22 cellular contexts compared by ENCODE assay signal in the genomic region with DNA sequence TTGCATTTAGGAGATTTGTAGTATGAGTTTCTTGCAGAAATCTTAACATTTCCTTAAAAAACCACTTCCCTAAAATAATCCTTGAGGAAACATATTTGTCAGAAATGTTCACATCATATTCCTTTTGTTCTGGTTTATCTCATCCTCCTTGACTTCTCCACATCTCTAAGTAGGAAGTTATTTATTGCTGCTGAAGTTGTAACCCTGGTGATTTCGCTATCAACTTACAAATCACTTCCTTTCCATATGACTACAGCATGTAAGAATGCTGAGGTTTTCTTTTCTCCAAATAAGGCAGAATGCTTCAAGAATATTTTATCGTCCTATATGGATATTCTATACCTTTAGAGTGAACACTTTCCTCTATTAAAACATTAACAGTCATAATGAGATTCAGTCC.
A peak's percentile ranks its signal among the peaks of the same experiment; 100 is the strongest.
DNase-seq lines count a peak whose midpoint lies in the region; FAIRE-seq and TF ChIP-seq lines count a peak whose summit lies in the region.
"Had no signal": no experiment of that assay in that cellular context is flagged by ENCODE, and none has a peak within 500 bp of the region (broad histone marks: within the 10 kb centered on the region; RNA-seq: fewer than 3 reads in every experiment).

No MANE protein-coding gene starts in this region.

- in situ Hi-C loops in astrocyte of the spinal cord (cut with HindIII; ENCODE audit: low sequenced_read_pairs), result no loop called here

- no peak overlapping the region for H3K4me3 ChIP-seq in astrocyte of the spinal cord (ENCODE audit: low read depth, low read length)
- H3K4me3 ChIP-seq: left lung, Peyer's patch had no signal

- FAIRE-seq in HTR-8/SVneo (lab: Jason Lieb, UNC), result no peak
- FAIRE-seq: endometrium had no signal

- peak; percentile 66 for DNase-seq in A172 (ENCODE audit: low spot score)
- peak; percentile 24 for DNase-seq in HTR-8/SVneo (ENCODE audit: insufficient read length, low spot score)
- peak; percentile 82 for DNase-seq in astrocyte of the spinal cord (ENCODE audit: low read depth, low spot score)
- DNase-seq in iris pigment epithelial cell (ENCODE audit: low read depth), result peak; percentile 86
- DNase-seq in activated gamma-delta T cell (lab: John Stamatoyannopoulos, UW), result no peak
- DNase-seq in DMS79 (lab: John Stamatoyannopoulos, UW), result no peak
- no peak for DNase-seq in activated CD4-positive, CD25-positive, alpha-beta regulatory T cell (lab: John Stamatoyannopoulos, UW)
- no peak for DNase-seq in occipital lobe (lab: John Stamatoyannopoulos, UW)
- DNase-seq: 8988T; activated CD8-positive, alpha-beta memory T cell treated with anti-CD3 and anti-CD28 coated beads, Interleukin-2, amount 50 U/mL, for 48 hours; activated naive CD4-positive, alpha-beta T cell treated with anti-CD3 and anti-CD28 coated beads, Interleukin-2, amount 10 ng/mL, durations not matched to agents 7 days and 5 days; CD8-positive, alpha-beta T cell; central memory CD4-positive, alpha-beta T cell; hippocampal formation; left lung; MM.1S; natural killer cell; NCI-H2081 treated with DMSO at 0.1 percent for 48 hours; NCI-H774; Peyer's patch; right cardiac atrium had no signal

- no peak for TF ChIP-seq CTCF in astrocyte of the spinal cord (IDR thresholded peaks at IDR 0.05; ENCODE audit: low read depth, low read length)

Comparison
In these comparisons a context has a peak if more than half of its experiments do, and no peak if none do; other contexts are left out.
1. DNase-seq: peak in A172 (single experiment), HTR-8/SVneo (single experiment), astrocyte of the spinal cord (single experiment) and iris pigment epithelial cell (single experiment); none in activated gamma-delta T cell (single experiment), DMS79 (single experiment), activated CD4-positive, CD25-positive, alpha-beta regulatory T cell (0 of 4) and occipital lobe (single experiment).